ENCODE assay signal across 20 cellular contexts in genomic region chr9:125106285-125106893, GRCh38. TPM values are rescaled to one million over a fixed set of nuclear protein-coding genes. Genes with fewer than 3 reads are reported as not detected.
DNase-seq lines count a peak whose midpoint lies in the region; TF ChIP-seq lines count a peak whose summit lies in the region.
"Had no signal": no experiment of that assay in that cellular context is flagged by ENCODE, and none has a peak within 500 bp of the region (broad histone marks: within the 10 kb centered on the region; RNA-seq: fewer than 3 reads in every experiment).

No MANE protein-coding gene starts in this region.

- peaks cover 8% of the 10 kb centered on the region for H3K79me2 ChIP-seq in osteoblast (ENCODE audit: insufficient read depth, low read length)

- H2AFZ ChIP-seq in osteoblast (ENCODE audit: low read length), result no peak overlapping the region

- no peaks in the 10 kb centered on the region for H3K9me3 ChIP-seq in osteoblast (ENCODE audit: low read depth, low read length)

- CTCF ChIA-PET in BJ (lab: Yijun Ruan, JAX), result interaction anchor here (0.6 kb wide), 1 partner anchor 432 kb away, joined by 3 read pairs; no protein-coding TSS in a partner anchor

- peaks cover 9% of the 10 kb centered on the region for H3K4me1 ChIP-seq in osteoblast (ENCODE audit: insufficient read depth, low read length)

- H4K20me1 ChIP-seq in osteoblast (ENCODE audit: insufficient read depth, low read length), result no peaks in the 10 kb centered on the region

- H3K4me3 ChIP-seq in BJ (ENCODE audit: low read depth, low read length) (no peak overlapping the region), choroid plexus epithelial cell (ENCODE audit: low read depth, low read length) (no peak overlapping the region), osteoblast (ENCODE audit: insufficient read depth, low read length) (no peak overlapping the region)
- H3K4me3 ChIP-seq: heart right ventricle had no signal

- peak overlapping the region; percentile 41 for H3K27ac ChIP-seq in osteoblast (ENCODE audit: low read depth, low read length)
- H3K27ac ChIP-seq: epithelial cell of prostate, heart right ventricle had no signal

- peak overlapping the region; percentile 24 for H3K4me2 ChIP-seq in osteoblast (ENCODE audit: insufficient read depth, low read length)

- POLR2A ChIA-PET in BJ (lab: Charles Lee), result interaction anchor here (0.6 kb wide), 1 partner anchor 11 kb away, joined by 5 read pairs; no protein-coding TSS in a partner anchor

- H3K36me3 ChIP-seq in BJ (ENCODE audit: control insufficient read depth, insufficient read depth, low read length) (no peaks in the 10 kb centered on the region), osteoblast (ENCODE audit: insufficient read depth, low read length) (no peaks in the 10 kb centered on the region)
- H3K36me3 ChIP-seq: heart right ventricle had no signal

- no peaks in the 10 kb centered on the region for H3K27me3 ChIP-seq in BJ (ENCODE audit: control insufficient read depth, insufficient read depth, low read length)
- H3K27me3 ChIP-seq in osteoblast (ENCODE audit: insufficient read depth, low read length), result no peaks in the 10 kb centered on the region
- H3K27me3 ChIP-seq: heart right ventricle had no signal

- DNase-seq in BJ (ENCODE audit: low read depth) (peak; percentile 82), LHCN-M2 (ENCODE audit: low read depth) (peak; percentile 33), choroid plexus epithelial cell (ENCODE audit: low read depth) (peak; percentile 81), osteoblast (ENCODE audit: insufficient read length, low spot score, missing footprints) (peak; percentile 87), COR-L47 (lab: John Stamatoyannopoulos, UW) (no peak), cerebellar nuclear complex (lab: John Stamatoyannopoulos, UW) (no peak), anterior cingulate cortex (lab: John Stamatoyannopoulos, UW) (no peak)
- DNase-seq in activated T-cell treated with anti-CD3 and anti-CD28 coated beads, Interleukin-2, amount 50 U/mL, for 1 hour, result no peak
- DNase-seq: activated CD8-positive, alpha-beta T cell treated with anti-CD3 and anti-CD28 coated beads for 36 hours; activated naive CD8-positive, alpha-beta T cell treated with anti-CD3 and anti-CD28 coated beads, Interleukin-2, amount 50 U/mL, for 24 hours; heart right ventricle; HFFc6; kidney; mesendoderm; NCI-H1105; NCI-H2171; NCI-H82; retina; substantia nigra had no signal

- TF ChIP-seq CTCF in BJ (IDR thresholded peaks at IDR 0.05; ENCODE audit: insufficient read depth, low read depth, low read length), result no peak
- TF ChIP-seq CTCF in choroid plexus epithelial cell (conservative IDR thresholded peaks at IDR 0.05; ENCODE audit: low read depth, low read length), result no peak
- TF ChIP-seq CTCF in osteoblast (IDR thresholded peaks at IDR 0.05; ENCODE audit: extremely low read depth, low read depth, low read length), result no peak

RNA-seq across cellular contexts. Expression of gene SCAI, which starts 36.9 kb away (rescaled TPM):
- polyA plus RNA-seq in BJ (2011; rRNA removed), result 2.0 and 4.4 TPM in 2 replicates
- polyA minus RNA-seq in BJ (2011; rRNA and poly(A)+ RNA removed), result 4.0 and 7.2 TPM in 2 replicates
- total RNA-seq in LHCN-M2 (2014; rRNA removed) (2.3 and 6.1 TPM in 2 replicates), osteoblast (11.2 and 15.0 TPM in 2 replicates)
- 1.3 TPM for polyA plus RNA-seq in LHCN-M2 (2012)

Comparison
In these comparisons a context has a peak if more than half of its experiments do, and no peak if none do; other contexts are left out.
1. DNase-seq: peak in BJ (single experiment), LHCN-M2 (single experiment), choroid plexus epithelial cell (single experiment) and osteoblast (single experiment); none in activated T-cell treated with anti-CD3 and anti-CD28 coated beads, Interleukin-2, amount 50 U/mL, for 1 hour (single experiment), COR-L47 (single experiment), cerebellar nuclear complex (0 of 2) and anterior cingulate cortex (0 of 58).